ENCODE assay signal across 9 cellular contexts in genomic region chr6:148146717-148147116, GRCh38.
A peak's percentile ranks its signal among the peaks of the same experiment; 100 is the strongest.
DNase-seq lines count a peak whose midpoint lies in the region; ATAC-seq and TF ChIP-seq lines count a peak whose summit lies in the region.
"Had no signal": no experiment of that assay in that cellular context is flagged by ENCODE, and none has a peak within 500 bp of the region (broad histone marks: within the 10 kb centered on the region; RNA-seq: fewer than 3 reads in every experiment).

No MANE protein-coding gene starts in this region.

- H3K27ac ChIP-seq in neural progenitor cell, result no peak overlapping the region
- H3K27ac ChIP-seq: 22Rv1 had no signal

- no peak overlapping the region for H3K9ac ChIP-seq in neural progenitor cell

- DNase-seq in NCI-H1417 (lab: John Stamatoyannopoulos, UW), result peak in 2 of 3 experiments; percentile 57 to 74
- no peak for DNase-seq in NCI-H1417 treated with DMSO at 0.1 percent for 48 hours (lab: John Stamatoyannopoulos, UW)
- DNase-seq in activated CD8-positive, alpha-beta memory T cell treated with anti-CD3 and anti-CD28 coated beads for 24 hours, result peak; percentile 69
- peak; percentile 45 for DNase-seq in glomerular visceral epithelial cell (ENCODE audit: extremely low spot score)
- DNase-seq in stimulated activated naive B cell treated with anti-CD40 and anti-IgM and Interleukin-4, amounts not matched to agents 10 μg/mL and 1 μg/mL and 100 μg/mL, for 72 hours, result no peak
- no peak for DNase-seq in globus pallidus (ENCODE audit: low spot score)
- no peak for DNase-seq in neural progenitor cell (ENCODE audit: low spot score)
- DNase-seq in AG08396 (ENCODE audit: low spot score), result no peak

- H3K27me3 ChIP-seq in neural progenitor cell, result no peaks in the 10 kb centered on the region

- H2AFZ ChIP-seq in neural progenitor cell (replicated peaks), result no peak overlapping the region

- no peaks in the 10 kb centered on the region for H3K36me3 ChIP-seq in neural progenitor cell

- peaks cover 18% of the 10 kb centered on the region for H3K4me1 ChIP-seq in neural progenitor cell

- no peak for TF ChIP-seq CTCF in neural progenitor cell (IDR thresholded peaks at IDR 0.05)

- no peak overlapping the region for H3K27ac Mint-ChIP-seq in stimulated activated naive B cell treated with anti-CD40 and anti-IgM and Interleukin-4, amounts not matched to agents 10 μg/mL and 1 μg/mL and 100 μg/mL, for 72 hours
- no peak overlapping the region for H3K27ac Mint-ChIP-seq in neural progenitor cell

- H3K27me3 Mint-ChIP-seq in stimulated activated naive B cell treated with anti-CD40 and anti-IgM and Interleukin-4, amounts not matched to agents 10 μg/mL and 1 μg/mL and 100 μg/mL, for 72 hours, result peaks cover 24 to 26% of the 10 kb centered on the region in 2 donors
- H3K27me3 Mint-ChIP-seq in neural progenitor cell (ENCODE audit: insufficient read depth, low read depth), result no peaks in the 10 kb centered on the region

- H3K4me3 ChIP-seq in neural progenitor cell, result no peak overlapping the region

- peaks cover 0 to 3% of the 10 kb centered on the region in 2 donors for H3K4me1 Mint-ChIP-seq in stimulated activated naive B cell treated with anti-CD40 and anti-IgM and Interleukin-4, amounts not matched to agents 10 μg/mL and 1 μg/mL and 100 μg/mL, for 72 hours
- H3K4me1 Mint-ChIP-seq in neural progenitor cell, result peaks cover 23% of the 10 kb centered on the region

- H3K4me3 Mint-ChIP-seq in stimulated activated naive B cell treated with anti-CD40 and anti-IgM and Interleukin-4, amounts not matched to agents 10 μg/mL and 1 μg/mL and 100 μg/mL, for 72 hours, result no peak overlapping the region
- no peak overlapping the region for H3K4me3 Mint-ChIP-seq in neural progenitor cell

- no peaks in the 10 kb centered on the region for H3K9me3 ChIP-seq in neural progenitor cell (ENCODE audit: low read depth)

- ATAC-seq in stimulated activated naive B cell treated with anti-CD40 and anti-IgM and Interleukin-4, amounts not matched to agents 10 μg/mL and 1 μg/mL and 100 μg/mL, for 72 hours (replicated peaks), result peak; percentile 14 to 54

- no peaks in the 10 kb centered on the region for H3F3A ChIP-seq in neural progenitor cell (ENCODE audit: low read depth)

- H3K4me2 ChIP-seq in neural progenitor cell, result no peak overlapping the region

- no peaks in the 10 kb centered on the region for H3K36me3 Mint-ChIP-seq in stimulated activated naive B cell treated with anti-CD40 and anti-IgM and Interleukin-4, amounts not matched to agents 10 μg/mL and 1 μg/mL and 100 μg/mL, for 72 hours
- peaks cover 3% of the 10 kb centered on the region for H3K36me3 Mint-ChIP-seq in neural progenitor cell

- no peaks in the 10 kb centered on the region for H3K9me3 Mint-ChIP-seq in stimulated activated naive B cell treated with anti-CD40 and anti-IgM and Interleukin-4, amounts not matched to agents 10 μg/mL and 1 μg/mL and 100 μg/mL, for 72 hours
- no peaks in the 10 kb centered on the region for H3K9me3 Mint-ChIP-seq in neural progenitor cell

- H3K79me2 ChIP-seq in neural progenitor cell (ENCODE audit: low read depth), result no peaks in the 10 kb centered on the region

- H4K20me1 ChIP-seq in neural progenitor cell (ENCODE audit: low read depth), result no peaks in the 10 kb centered on the region

Comparison
In these comparisons a context has a peak if more than half of its experiments do, and no peak if none do; other contexts are left out.
1. DNase-seq: peak in NCI-H1417 (2 of 3), activated CD8-positive, alpha-beta memory T cell treated with anti-CD3 and anti-CD28 coated beads for 24 hours (single experiment) and glomerular visceral epithelial cell (single experiment); none in NCI-H1417 treated with DMSO at 0.1 percent for 48 hours (single experiment), stimulated activated naive B cell treated with anti-CD40 and anti-IgM and Interleukin-4, amounts not matched to agents 10 μg/mL and 1 μg/mL and 100 μg/mL, for 72 hours (single experiment), globus pallidus (single experiment), neural progenitor cell (single experiment) and AG08396 (single experiment).